11 cellular contexts compared by ENCODE assay signal in the genomic region with DNA sequence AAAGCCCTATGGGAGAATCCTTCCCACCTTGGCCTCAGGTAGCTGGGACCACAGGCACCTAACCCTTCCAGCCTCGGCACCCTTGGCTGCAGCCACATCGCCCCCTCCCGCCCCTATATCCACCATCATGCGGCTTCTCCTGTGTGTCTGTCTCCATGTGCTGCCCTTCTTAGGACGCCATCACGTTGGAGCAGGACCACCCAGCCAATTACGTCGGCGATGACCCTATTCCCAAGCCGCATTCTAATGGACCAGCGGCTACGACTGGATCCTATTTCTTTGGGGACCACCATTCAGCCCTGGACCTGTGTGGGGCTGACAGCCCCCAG. TPM values are rescaled to one million over a fixed set of nuclear protein-coding genes. Genes with fewer than 3 reads are reported as not detected.
DNase-seq lines count a peak whose midpoint lies in the region; ATAC-seq and TF ChIP-seq lines count a peak whose summit lies in the region.
"Had no signal": no experiment of that assay in that cellular context is flagged by ENCODE, and none has a peak within 500 bp of the region (broad histone marks: within the 10 kb centered on the region; RNA-seq: fewer than 3 reads in every experiment).

No MANE protein-coding gene starts in this region.

- no peaks in the 10 kb centered on the region for H3K9me3 Mint-ChIP-seq in naive B cell
- H3K9me3 Mint-ChIP-seq in type B pancreatic cell, result no peaks in the 10 kb centered on the region
- H3K9me3 Mint-ChIP-seq in endothelial cell (ENCODE audit: unreplicated experiment), result no peaks in the 10 kb centered on the region

- no peaks in the 10 kb centered on the region for H3K36me3 Mint-ChIP-seq in naive B cell
- no peaks in the 10 kb centered on the region for H3K36me3 Mint-ChIP-seq in type B pancreatic cell
- peaks cover 4% of the 10 kb centered on the region for H3K36me3 Mint-ChIP-seq in endothelial cell (ENCODE audit: low read depth, unreplicated experiment)
- H3K36me3 Mint-ChIP-seq: neural progenitor cell had no signal

- H3K36me3 ChIP-seq in heart right ventricle, result no peaks in the 10 kb centered on the region
- H3K36me3 ChIP-seq: MG63, neural progenitor cell had no signal

- H3K27me3 Mint-ChIP-seq in naive B cell (peaks cover 0 to 6% (median 4%) of the 10 kb centered on the region in 3 donors), type B pancreatic cell (no peaks in the 10 kb centered on the region), endothelial cell (ENCODE audit: unreplicated experiment) (peaks cover 5% of the 10 kb centered on the region)

- intact Hi-C loops in heart right ventricle (cut with DNase I) (no loop called here), Right ventricle myocardium inferior (cut with DNase I) (no loop called here)

- H3K4me3 Mint-ChIP-seq in naive B cell (peak overlapping the region in 5 of 8 donors; percentile 39 to 65 (median 49)), type B pancreatic cell (no peak overlapping the region), endothelial cell (ENCODE audit: unreplicated experiment) (no peak overlapping the region)
- H3K4me3 Mint-ChIP-seq: neural progenitor cell had no signal

- no peaks in the 10 kb centered on the region for H3K9me3 ChIP-seq in heart right ventricle
- H3K9me3 ChIP-seq: MG63 had no signal

- ATAC-seq in heart right ventricle (no peak), Right ventricle myocardium inferior (no peak), naive B cell (ENCODE audit: low read depth in 2 of 2) (no peak)

- H3K27ac Mint-ChIP-seq in naive B cell, result peak overlapping the region in 5 of 6 donors; percentile 89 to 95 (median 92)
- H3K27ac Mint-ChIP-seq in type B pancreatic cell, result peak overlapping the region; percentile 39
- no peak overlapping the region for H3K27ac Mint-ChIP-seq in endothelial cell (ENCODE audit: unreplicated experiment)
- H3K27ac Mint-ChIP-seq: neural progenitor cell had no signal

- no peaks in the 10 kb centered on the region for H3K27me3 ChIP-seq in heart right ventricle
- H3K27me3 ChIP-seq: MG63 had no signal

- H3K4me3 ChIP-seq in heart right ventricle, result peak overlapping the region in 1 of 10 donors; percentile 28
- H3K4me3 ChIP-seq: MG63, neural progenitor cell had no signal

- H3K4me1 Mint-ChIP-seq in naive B cell (peaks cover 25 to 36% (median 26%) of the 10 kb centered on the region in 3 donors), type B pancreatic cell (ENCODE audit: unreplicated experiment) (no peaks in the 10 kb centered on the region), endothelial cell (ENCODE audit: unreplicated experiment) (peaks cover 3% of the 10 kb centered on the region)

- H3K27ac ChIP-seq in heart right ventricle (peak overlapping the region in 8 of 10 donors; percentile 29 to 96 (median 76)), caudate nucleus (ENCODE audit: low read depth, low read length) (peak overlapping the region; percentile 19)
- H3K27ac ChIP-seq: neural progenitor cell had no signal

- no peak for TF ChIP-seq CTCF in heart right ventricle (IDR thresholded peaks at IDR 0.05)
- no peak for TF ChIP-seq CTCF in type B pancreatic cell (conservative IDR thresholded peaks at IDR 0.05)
- TF ChIP-seq CTCF in endothelial cell (IDR thresholded peaks at IDR 0.05; ENCODE audit: unreplicated experiment), result no peak

- H3K4me1 ChIP-seq in heart right ventricle, result peaks cover 11 to 75% (median 32%) of the 10 kb centered on the region in 9 donors
- H3K4me1 ChIP-seq: neural progenitor cell had no signal

- 90 to 93% methylated on average over 12 of the region's 12 CpGs for WGBS in heart right ventricle, 2 donors

- no peak for DNase-seq in heart right ventricle
- no peak for DNase-seq in Right ventricle myocardium inferior (ENCODE audit: missing footprints)
- no peak for DNase-seq in caudate nucleus (lab: John Stamatoyannopoulos, UW)
- no peak for DNase-seq in naive B cell
- no peak for DNase-seq in type B pancreatic cell (ENCODE audit: extremely low spot score, unreplicated experiment)
- no peak for DNase-seq in 8988T
- DNase-seq in DMS79 treated with DMSO at 0.1 percent for 48 hours (lab: John Stamatoyannopoulos, UW), result no peak
- DNase-seq in endothelial cell (ENCODE audit: low spot score), result no peak
- DNase-seq: activated CD4-positive, CD25-positive, alpha-beta regulatory T cell treated with anti-CD3 and anti-CD28 coated beads, Interleukin-2, amount 50 U/mL, for 72 hours had no signal

RNA-seq across cellular contexts. Expression of a gene that starts 3.3 kb away (rescaled TPM):
- total RNA-seq in heart right ventricle (10 to 100 TPM in 8 of 10 donors, 1 to 10 TPM in 2; 7.0 to 16.2 (median 10.7) TPM), Right ventricle myocardium inferior (7.9 TPM), type B pancreatic cell (ENCODE audit: low replicate concordance) (33.5 and 58.7 TPM in 2 replicates), endothelial cell (ENCODE audit: unreplicated experiment) (37.2 TPM)
- polyA plus RNA-seq in heart right ventricle (10 to 100 TPM in 1 of 2 donors, 1 to 10 TPM in 1; 9.4 to 34.5 TPM), naive B cell (ENCODE audit: low read depth in 6 of 6) (10 to 100 TPM; 15.9 to 31.8 (median 26.5) TPM)

RNA-seq across cellular contexts. Expression of a gene that starts 12.9 kb away (rescaled TPM):
- total RNA-seq in heart right ventricle (10 to 100 TPM in 5 of 10 donors, 1 to 10 TPM in 5; 4.8 to 65.3 (median 10.1) TPM), Right ventricle myocardium inferior (10.4 TPM), type B pancreatic cell (ENCODE audit: low replicate concordance) (27.8 and 29.8 TPM in 2 replicates), endothelial cell (ENCODE audit: unreplicated experiment) (76.2 TPM)
- polyA plus RNA-seq in heart right ventricle (10 to 100 TPM in 1 of 2 donors, 1 to 10 TPM in 1; 8.4 to 33.6 TPM), naive B cell (ENCODE audit: low read depth in 6 of 6) (1 to 10 TPM; 1.9 to 3.6 (median 1.9) TPM)

RNA-seq across cellular contexts. Expression of a gene that starts 57.6 kb away (rescaled TPM):
- total RNA-seq in heart right ventricle (10 to 100 TPM; 56.8 to 72.7 (median 67.8) TPM), Right ventricle myocardium inferior (62.6 TPM), type B pancreatic cell (ENCODE audit: low replicate concordance) (176 and 184 TPM in 2 replicates), endothelial cell (ENCODE audit: unreplicated experiment) (149 TPM)
- polyA plus RNA-seq in heart right ventricle (10 to 100 TPM; 54.4 to 58.1 TPM), naive B cell (ENCODE audit: low read depth in 6 of 6) (10 to 100 TPM; 27.7 to 78.6 (median 63.4) TPM)

Comparison
In these comparisons a context has a peak if more than half of its experiments do, and no peak if none do; other contexts are left out.
1. H3K4me3 Mint-ChIP-seq: peak in naive B cell (5 of 8); none in type B pancreatic cell (single experiment) and endothelial cell (single experiment).